1 cellular context compared by ENCODE assay signal in the genomic region with DNA sequence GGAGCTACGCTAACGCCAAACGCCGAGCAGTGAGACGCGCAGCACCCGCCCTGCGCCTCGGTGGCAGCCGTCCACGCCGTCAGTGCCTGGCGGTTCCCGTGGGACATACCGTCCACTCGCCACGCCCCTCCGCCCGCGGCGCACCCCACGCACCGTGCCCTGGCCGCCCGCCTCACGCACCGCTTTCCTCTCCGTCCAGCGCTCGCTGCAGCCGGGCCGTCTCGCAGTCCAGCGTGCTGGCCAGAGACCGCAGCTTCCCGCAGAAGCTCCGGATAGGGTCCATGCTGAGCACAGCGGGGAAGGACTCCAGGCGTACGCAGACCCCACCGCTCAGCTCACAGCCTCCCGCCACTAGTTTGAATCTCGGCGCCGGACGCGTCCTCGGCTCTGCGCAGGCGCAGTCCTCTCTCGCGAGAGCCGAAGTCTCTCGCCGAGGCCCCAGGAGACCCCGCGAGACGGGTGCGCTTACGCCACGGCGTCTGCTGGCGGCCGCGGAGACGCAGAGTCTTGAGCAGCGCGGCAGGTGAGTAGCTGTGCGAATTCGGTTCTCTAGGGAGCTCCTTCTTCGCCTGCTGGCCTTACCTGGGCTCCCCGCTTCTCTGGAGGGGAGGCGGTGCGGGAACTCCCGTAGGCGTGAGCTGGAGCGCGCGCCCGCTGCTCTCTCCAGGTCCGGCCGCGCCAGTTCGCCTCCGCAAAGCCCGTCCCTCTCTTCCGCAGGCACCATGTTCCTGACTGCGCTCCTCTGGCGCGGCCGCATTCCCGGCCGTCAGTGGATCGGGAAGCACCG.
A peak's percentile ranks its signal among the peaks of the same experiment; 100 is the strongest.
TF ChIP-seq lines count a peak whose summit lies in the region.

A gene (plus strand): TSS at position 464 of the 787 bp plus-strand sequence. CDS start 259 bp downstream, at position 723.
A gene (minus strand): TSS at position 358 of the 787 bp plus-strand sequence. CDS start 75 bp downstream, at position 283.

TF ChIP-seq in HepG2, 621 proteins besides CTCF, POLR2A, EP300 and RAD21 (continued from another document and continues in another):
- TF ChIP-seq AHR (CRISPR knock-in tag; IDR thresholded peaks at IDR 0.05) (0 out of 2 replicates have a peak, but pooled peaks have one; percentile 61), ZNF766 (CRISPR knock-in tag; IDR thresholded peaks at IDR 0.05; ENCODE audit: borderline replicate concordance) (peak; percentile 83; the same call in 1 of the 2 replicates), ZFY (CRISPR knock-in tag; IDR thresholded peaks at IDR 0.05) (peak; percentile 89), PCBP2 (optimal IDR thresholded peaks at IDR 0.05; ENCODE audit: low read depth, low read length, poor library complexity, severe bottlenecking) (no peak), TARDBP (CRISPR knock-in tag; IDR thresholded peaks at IDR 0.05) (peak; percentile 88; the same call in 1 of the 2 replicates), KAT2B (IDR thresholded peaks at IDR 0.05; ENCODE audit: borderline replicate concordance, low read depth, low read length) (no peak), ZNF552 (CRISPR knock-in tag; IDR thresholded peaks at IDR 0.05; ENCODE audit: borderline replicate concordance) (no peak; the same call in 1 of the 2 replicates), HDAC6 (IDR thresholded peaks at IDR 0.05; ENCODE audit: low read depth, low read length) (no peak), SRF (IDR thresholded peaks at IDR 0.05; ENCODE audit: low read depth, low read length) (no peak), RBM39 (IDR thresholded peaks at IDR 0.05; ENCODE audit: low read depth, low read length, poor library complexity, severe bottlenecking) (no peak), HOXA3 (CRISPR knock-in tag; IDR thresholded peaks at IDR 0.05) (peak; percentile 80), NFIB (CRISPR knock-in tag; IDR thresholded peaks at IDR 0.05; ENCODE audit: borderline replicate concordance) (no peak), ZNF326 (CRISPR knock-in tag; IDR thresholded peaks at IDR 0.05; ENCODE audit: borderline replicate concordance) (no peak), SYNCRIP (IDR thresholded peaks at IDR 0.05; ENCODE audit: insufficient read depth, low read depth, low read length) (no peak), LCORL (IDR thresholded peaks at IDR 0.05) (no peak), LCORL (CRISPR knock-in tag; IDR thresholded peaks at IDR 0.05) (0 out of 2 replicates have a peak, but pooled peaks have one; percentile 20), ATRX (CRISPR knock-in tag; IDR thresholded peaks at IDR 0.05; ENCODE audit: borderline replicate concordance) (no peak), MAFG (CRISPR knock-in tag; IDR thresholded peaks at IDR 0.05) (0 out of 2 replicates have a peak, but pooled peaks have one; percentile 35), MED13 (CRISPR knock-in tag; IDR thresholded peaks at IDR 0.05) (no peak; the same call in 1 of the 2 replicates), KDM1A (CRISPR knock-in tag; IDR thresholded peaks at IDR 0.05) (no peak), ZBTB21 (CRISPR knock-in tag; IDR thresholded peaks at IDR 0.05) (no peak), MEIS2 (CRISPR knock-in tag; IDR thresholded peaks at IDR 0.05) (peak; percentile 26; the same call in 1 of the 2 replicates), ZNF468 (CRISPR knock-in tag; IDR thresholded peaks at IDR 0.05) (peak; percentile 80; the same call in 1 of the 2 replicates), ETV6 (CRISPR knock-in tag; conservative IDR thresholded peaks at IDR 0.05) (peak; percentile 72), ZNF354B (CRISPR knock-in tag; IDR thresholded peaks at IDR 0.05) (0 out of 2 replicates have a peak, but pooled peaks have one; percentile 17), ZFAT (CRISPR knock-in tag; conservative IDR thresholded peaks at IDR 0.05) (0 out of 2 replicates have a peak, but pooled peaks have one; percentile 45), HNRNPL (IDR thresholded peaks at IDR 0.05; ENCODE audit: low read depth, low read length) (peak; percentile 68), BHLHE40 (IDR thresholded peaks at IDR 0.05; ENCODE audit: low read length) (0 out of 2 replicates have a peak, but pooled peaks have one; percentile 5), ZZZ3 (CRISPR knock-in tag; IDR thresholded peaks at IDR 0.05; ENCODE audit: borderline replicate concordance) (peak; percentile 64; the same call in 1 of the 2 replicates), ZMYM2 (CRISPR knock-in tag; IDR thresholded peaks at IDR 0.05) (peak; percentile 38; the same call in 1 of the 2 replicates), GTF3A (CRISPR knock-in tag; conservative IDR thresholded peaks at IDR 0.05) (0 out of 2 replicates have a peak, but pooled peaks have one; percentile 18), ZNF224 (CRISPR knock-in tag; IDR thresholded peaks at IDR 0.05) (peak; percentile 91; the same call in 1 of the 2 replicates), FOXC1 (CRISPR knock-in tag; IDR thresholded peaks at IDR 0.05; ENCODE audit: borderline replicate concordance) (peak; percentile 79), ZNF7 (CRISPR knock-in tag; IDR thresholded peaks at IDR 0.05) (no peak), FOXK1 (CRISPR knock-in tag; IDR thresholded peaks at IDR 0.05; ENCODE audit: borderline replicate concordance, low read depth) (peak; percentile 71; the same call in 1 of the 2 replicates), SNAPC2 (CRISPR knock-in tag; IDR thresholded peaks at IDR 0.05) (no peak), ZNF431 (CRISPR knock-in tag; IDR thresholded peaks at IDR 0.05; ENCODE audit: borderline replicate concordance, low read depth) (peak; percentile 68; the same call in 1 of the 2 replicates)
- TF ChIP-seq, protein P1, sequence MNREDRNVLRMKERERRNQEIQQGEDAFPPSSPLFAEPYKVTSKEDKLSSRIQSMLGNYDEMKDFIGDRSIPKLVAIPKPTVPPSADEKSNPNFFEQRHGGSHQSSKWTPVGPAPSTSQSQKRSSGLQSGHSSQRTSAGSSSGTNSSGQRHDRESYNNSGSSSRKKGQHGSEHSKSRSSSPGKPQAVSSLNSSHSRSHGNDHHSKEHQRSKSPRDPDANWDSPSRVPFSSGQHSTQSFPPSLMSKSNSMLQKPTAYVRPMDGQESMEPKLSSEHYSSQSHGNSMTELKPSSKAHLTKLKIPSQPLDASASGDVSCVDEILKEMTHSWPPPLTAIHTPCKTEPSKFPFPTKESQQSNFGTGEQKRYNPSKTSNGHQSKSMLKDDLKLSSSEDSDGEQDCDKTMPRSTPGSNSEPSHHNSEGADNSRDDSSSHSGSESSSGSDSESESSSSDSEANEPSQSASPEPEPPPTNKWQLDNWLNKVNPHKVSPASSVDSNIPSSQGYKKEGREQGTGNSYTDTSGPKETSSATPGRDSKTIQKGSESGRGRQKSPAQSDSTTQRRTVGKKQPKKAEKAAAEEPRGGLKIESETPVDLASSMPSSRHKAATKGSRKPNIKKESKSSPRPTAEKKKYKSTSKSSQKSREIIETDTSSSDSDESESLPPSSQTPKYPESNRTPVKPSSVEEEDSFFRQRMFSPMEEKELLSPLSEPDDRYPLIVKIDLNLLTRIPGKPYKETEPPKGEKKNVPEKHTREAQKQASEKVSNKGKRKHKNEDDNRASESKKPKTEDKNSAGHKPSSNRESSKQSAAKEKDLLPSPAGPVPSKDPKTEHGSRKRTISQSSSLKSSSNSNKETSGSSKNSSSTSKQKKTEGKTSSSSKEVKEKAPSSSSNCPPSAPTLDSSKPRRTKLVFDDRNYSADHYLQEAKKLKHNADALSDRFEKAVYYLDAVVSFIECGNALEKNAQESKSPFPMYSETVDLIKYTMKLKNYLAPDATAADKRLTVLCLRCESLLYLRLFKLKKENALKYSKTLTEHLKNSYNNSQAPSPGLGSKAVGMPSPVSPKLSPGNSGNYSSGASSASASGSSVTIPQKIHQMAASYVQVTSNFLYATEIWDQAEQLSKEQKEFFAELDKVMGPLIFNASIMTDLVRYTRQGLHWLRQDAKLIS (CRISPR knock-in tag; IDR thresholded peaks at IDR 0.05), result no peak
- TF ChIP-seq, protein P2, sequence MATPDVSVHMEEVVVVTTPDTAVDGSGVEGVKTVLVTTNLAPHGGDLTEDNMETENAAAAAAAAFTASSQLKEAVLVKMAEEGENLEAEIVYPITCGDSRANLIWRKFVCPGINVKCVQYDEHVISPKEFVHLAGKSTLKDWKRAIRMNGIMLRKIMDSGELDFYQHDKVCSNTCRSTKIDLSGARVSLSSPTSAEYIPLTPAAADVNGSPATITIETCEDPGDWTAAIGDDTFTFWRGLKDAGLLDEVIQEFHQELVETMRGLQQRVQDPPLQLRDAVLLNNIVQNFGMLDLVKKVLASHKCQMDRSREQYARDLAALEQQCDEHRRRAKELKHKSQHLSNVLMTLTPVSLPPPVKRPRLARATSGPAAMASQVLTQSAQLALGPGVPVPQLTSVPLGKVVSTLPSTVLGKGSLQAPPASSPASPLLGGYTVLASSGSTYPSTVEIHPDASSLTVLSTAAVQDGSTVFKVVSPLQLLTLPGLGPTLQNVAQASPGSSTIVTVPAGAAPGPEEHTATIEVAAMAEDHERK (CRISPR knock-in tag; IDR thresholded peaks at IDR 0.05; ENCODE audit: low read depth), result peak; percentile 85
- TF ChIP-seq, protein P3, sequence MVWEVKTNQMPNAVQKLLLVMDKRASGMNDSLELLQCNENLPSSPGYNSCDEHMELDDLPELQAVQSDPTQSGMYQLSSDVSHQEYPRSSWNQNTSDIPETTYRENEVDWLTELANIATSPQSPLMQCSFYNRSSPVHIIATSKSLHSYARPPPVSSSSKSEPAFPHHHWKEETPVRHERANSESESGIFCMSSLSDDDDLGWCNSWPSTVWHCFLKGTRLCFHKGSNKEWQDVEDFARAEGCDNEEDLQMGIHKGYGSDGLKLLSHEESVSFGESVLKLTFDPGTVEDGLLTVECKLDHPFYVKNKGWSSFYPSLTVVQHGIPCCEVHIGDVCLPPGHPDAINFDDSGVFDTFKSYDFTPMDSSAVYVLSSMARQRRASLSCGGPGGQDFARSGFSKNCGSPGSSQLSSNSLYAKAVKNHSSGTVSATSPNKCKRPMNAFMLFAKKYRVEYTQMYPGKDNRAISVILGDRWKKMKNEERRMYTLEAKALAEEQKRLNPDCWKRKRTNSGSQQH (CRISPR knock-in tag; IDR thresholded peaks at IDR 0.05; ENCODE audit: low read depth), result peak; percentile 95
- TF ChIP-seq, protein P4, sequence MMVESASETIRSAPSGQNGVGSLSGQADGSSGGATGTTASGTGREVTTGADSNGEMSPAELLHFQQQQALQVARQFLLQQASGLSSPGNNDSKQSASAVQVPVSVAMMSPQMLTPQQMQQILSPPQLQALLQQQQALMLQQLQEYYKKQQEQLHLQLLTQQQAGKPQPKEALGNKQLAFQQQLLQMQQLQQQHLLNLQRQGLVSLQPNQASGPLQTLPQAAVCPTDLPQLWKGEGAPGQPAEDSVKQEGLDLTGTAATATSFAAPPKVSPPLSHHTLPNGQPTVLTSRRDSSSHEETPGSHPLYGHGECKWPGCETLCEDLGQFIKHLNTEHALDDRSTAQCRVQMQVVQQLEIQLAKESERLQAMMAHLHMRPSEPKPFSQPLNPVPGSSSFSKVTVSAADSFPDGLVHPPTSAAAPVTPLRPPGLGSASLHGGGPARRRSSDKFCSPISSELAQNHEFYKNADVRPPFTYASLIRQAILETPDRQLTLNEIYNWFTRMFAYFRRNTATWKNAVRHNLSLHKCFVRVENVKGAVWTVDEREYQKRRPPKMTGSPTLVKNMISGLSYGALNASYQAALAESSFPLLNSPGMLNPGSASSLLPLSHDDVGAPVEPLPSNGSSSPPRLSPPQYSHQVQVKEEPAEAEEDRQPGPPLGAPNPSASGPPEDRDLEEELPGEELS (CRISPR knock-in tag; IDR thresholded peaks at IDR 0.05), result peak; percentile 51; the same call in 1 of the 2 replicates
- TF ChIP-seq, protein P5, sequence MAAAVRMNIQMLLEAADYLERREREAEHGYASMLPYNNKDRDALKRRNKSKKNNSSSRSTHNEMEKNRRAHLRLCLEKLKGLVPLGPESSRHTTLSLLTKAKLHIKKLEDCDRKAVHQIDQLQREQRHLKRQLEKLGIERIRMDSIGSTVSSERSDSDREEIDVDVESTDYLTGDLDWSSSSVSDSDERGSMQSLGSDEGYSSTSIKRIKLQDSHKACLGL (CRISPR knock-in tag; IDR thresholded peaks at IDR 0.05), result peak; percentile 89
- TF ChIP-seq, protein P6, sequence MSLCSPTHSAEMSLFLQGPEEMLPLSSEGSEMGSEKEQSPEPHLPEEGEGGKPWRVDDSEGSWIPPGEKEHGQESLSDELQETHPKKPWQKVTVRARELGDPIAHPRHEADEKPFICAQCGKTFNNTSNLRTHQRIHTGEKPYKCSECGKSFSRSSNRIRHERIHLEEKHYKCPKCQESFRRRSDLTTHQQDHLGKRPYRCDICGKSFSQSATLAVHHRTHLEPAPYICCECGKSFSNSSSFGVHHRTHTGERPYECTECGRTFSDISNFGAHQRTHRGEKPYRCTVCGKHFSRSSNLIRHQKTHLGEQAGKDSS (CRISPR knock-in tag; IDR thresholded peaks at IDR 0.05; ENCODE audit: borderline replicate concordance, low read depth), result peak; percentile 92
- TF ChIP-seq, protein P7, sequence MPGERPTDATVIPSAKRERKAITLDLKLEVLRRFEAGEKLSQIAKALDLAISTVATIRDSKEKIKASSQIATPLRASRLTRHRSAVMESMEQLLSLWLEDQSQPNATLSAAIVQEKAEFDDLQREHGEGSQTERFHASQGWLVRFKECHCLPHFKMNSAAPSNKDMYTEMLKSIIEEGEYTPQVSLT (CRISPR knock-in tag; IDR thresholded peaks at IDR 0.05; ENCODE audit: borderline replicate concordance, low read depth), result no peak; the same call in 1 of the 2 replicates
- TF ChIP-seq, protein P8, sequence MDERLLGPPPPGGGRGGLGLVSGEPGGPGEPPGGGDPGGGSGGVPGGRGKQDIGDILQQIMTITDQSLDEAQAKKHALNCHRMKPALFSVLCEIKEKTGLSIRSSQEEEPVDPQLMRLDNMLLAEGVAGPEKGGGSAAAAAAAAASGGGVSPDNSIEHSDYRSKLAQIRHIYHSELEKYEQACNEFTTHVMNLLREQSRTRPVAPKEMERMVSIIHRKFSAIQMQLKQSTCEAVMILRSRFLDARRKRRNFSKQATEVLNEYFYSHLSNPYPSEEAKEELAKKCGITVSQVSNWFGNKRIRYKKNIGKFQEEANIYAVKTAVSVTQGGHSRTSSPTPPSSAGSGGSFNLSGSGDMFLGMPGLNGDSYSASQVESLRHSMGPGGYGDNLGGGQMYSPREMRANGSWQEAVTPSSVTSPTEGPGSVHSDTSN (CRISPR knock-in tag; IDR thresholded peaks at IDR 0.05), result no peak
- TF ChIP-seq, protein P9, sequence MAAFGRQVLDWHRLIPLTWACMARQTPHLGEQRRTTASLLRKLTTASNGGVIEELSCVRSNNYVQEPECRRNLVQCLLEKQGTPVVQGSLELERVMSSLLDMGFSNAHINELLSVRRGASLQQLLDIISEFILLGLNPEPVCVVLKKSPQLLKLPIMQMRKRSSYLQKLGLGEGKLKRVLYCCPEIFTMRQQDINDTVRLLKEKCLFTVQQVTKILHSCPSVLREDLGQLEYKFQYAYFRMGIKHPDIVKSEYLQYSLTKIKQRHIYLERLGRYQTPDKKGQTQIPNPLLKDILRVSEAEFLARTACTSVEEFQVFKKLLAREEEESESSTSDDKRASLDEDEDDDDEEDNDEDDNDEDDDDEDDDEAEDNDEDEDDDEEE (CRISPR knock-in tag; IDR thresholded peaks at IDR 0.05), result peak; percentile 69
- TF ChIP-seq, protein P10, sequence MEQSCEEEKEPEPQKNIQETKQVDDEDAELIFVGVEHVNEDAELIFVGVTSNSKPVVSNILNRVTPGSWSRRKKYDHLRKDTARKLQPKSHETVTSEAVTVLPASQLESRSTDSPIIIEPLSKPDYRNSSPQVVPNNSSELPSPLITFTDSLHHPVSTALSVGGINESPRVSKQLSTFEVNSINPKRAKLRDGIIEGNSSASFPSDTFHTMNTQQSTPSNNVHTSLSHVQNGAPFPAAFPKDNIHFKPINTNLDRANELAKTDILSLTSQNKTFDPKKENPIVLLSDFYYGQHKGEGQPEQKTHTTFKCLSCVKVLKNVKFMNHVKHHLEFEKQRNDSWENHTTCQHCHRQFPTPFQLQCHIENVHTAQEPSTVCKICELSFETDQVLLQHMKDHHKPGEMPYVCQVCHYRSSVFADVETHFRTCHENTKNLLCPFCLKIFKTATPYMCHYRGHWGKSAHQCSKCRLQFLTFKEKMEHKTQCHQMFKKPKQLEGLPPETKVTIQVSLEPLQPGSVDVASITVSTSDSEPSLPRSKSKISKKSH (CRISPR knock-in tag; IDR thresholded peaks at IDR 0.05; ENCODE audit: borderline replicate concordance), result peak; percentile 86
